ENCODE assay signal across 11 cellular contexts in genomic region chr16:2483160-2483559, GRCh38. TPM values are rescaled to one million over a fixed set of nuclear protein-coding genes. Genes with fewer than 3 reads are reported as not detected.
DNase-seq lines count a peak whose midpoint lies in the region; ATAC-seq and TF ChIP-seq lines count a peak whose summit lies in the region.
"Had no signal": no experiment of that assay in that cellular context is flagged by ENCODE, and none has a peak within 500 bp of the region (broad histone marks: within the 10 kb centered on the region; RNA-seq: fewer than 3 reads in every experiment).

No MANE protein-coding gene starts in this region.

- H2AFZ ChIP-seq in neuronal stem cell (ENCODE audit: low read length) = no peak overlapping the region

- no peaks in the 10 kb centered on the region for H3K36me3 Mint-ChIP-seq in HFFc6 (ENCODE audit: low read depth)
- H3K36me3 Mint-ChIP-seq in dendritic cell treated with granulocyte-macrophage colony-stimulating factor and Interleukin-4, amounts not matched to agents 40 ng/mL and 50 ng/mL, for 4 days (ENCODE audit: low read depth) = peaks cover 27% of the 10 kb centered on the region

- no peaks in the 10 kb centered on the region for H3K36me3 ChIP-seq in neuronal stem cell (replicated peaks in 1 of 2; ENCODE audit: control insufficient read depth in 2 of 2, insufficient read depth in 2 of 2, low read length in 2 of 2)
- H3K36me3 ChIP-seq in A673 (ENCODE audit: insufficient read depth, low read length, poor library complexity, severe bottlenecking) = no peaks in the 10 kb centered on the region
- H3K36me3 ChIP-seq: HAP-1 had no signal

- H3K4me1 ChIP-seq in neuronal stem cell (ENCODE audit: control insufficient read depth in 2 of 2, insufficient read depth in 1 of 2, low read depth in 1 of 2, low read length in 2 of 2) (peaks cover 0 to 2% of the 10 kb centered on the region in 2 donors), A673 (ENCODE audit: insufficient read depth, low read length, poor library complexity, severe bottlenecking) (no peaks in the 10 kb centered on the region)
- H3K4me1 ChIP-seq: HAP-1 had no signal

- CTCF ChIA-PET in AG04450 (lab: Charles Lee) = interaction anchor here (0.9 to 3.8 kb wide), 2 partner anchors 9 to 18 kb away, joined by 3 to 30 read pairs; partner anchors contain the start of gene TBC1D24
- CTCF ChIA-PET in A673 (lab: Charles Lee) = no interaction called here

- TF ChIP-seq CTCF in AG04450 (IDR thresholded peaks at IDR 0.05; ENCODE audit: low read depth, low read length) = no peak
- no peak for TF ChIP-seq CTCF in HFFc6 (IDR thresholded peaks at IDR 0.05)
- TF ChIP-seq CTCF in A673 (conservative IDR thresholded peaks at IDR 0.05; ENCODE audit: low read depth, low read length) = no peak

- H2BK12ac ChIP-seq in neuronal stem cell (ENCODE audit: low read length) = no peak overlapping the region

- H3K4me1 Mint-ChIP-seq in HFFc6 (ENCODE audit: low read depth) = peaks cover 32% of the 10 kb centered on the region
- peaks cover 68% of the 10 kb centered on the region for H3K4me1 Mint-ChIP-seq in dendritic cell treated with granulocyte-macrophage colony-stimulating factor and Interleukin-4, amounts not matched to agents 40 ng/mL and 50 ng/mL, for 4 days (ENCODE audit: low read depth)

- BruUV-seq in A673 (replicated peaks; lab: Mats Ljungman, UMichigan) = no TSS peak

- no peak overlapping the region for H2BK120ac ChIP-seq in neuronal stem cell (ENCODE audit: low read depth, low read length)

- no peak overlapping the region for H3K14ac ChIP-seq in neuronal stem cell (ENCODE audit: low read length)

- no peaks in the 10 kb centered on the region for H3K9me3 ChIP-seq in AG04450 (ENCODE audit: control insufficient read depth, insufficient read depth, low read length)
- no peaks in the 10 kb centered on the region for H3K9me3 ChIP-seq in neuronal stem cell (replicated peaks in 1 of 2; ENCODE audit: control insufficient read depth in 2 of 2, insufficient read depth in 1 of 2, low read depth in 1 of 2, low read length in 2 of 2)
- no peaks in the 10 kb centered on the region for H3K9me3 ChIP-seq in A673 (ENCODE audit: low read depth, low read length, poor library complexity, severe bottlenecking)
- H3K9me3 ChIP-seq: HAP-1 had no signal

- no peak for DNase-seq in AG04450 (ENCODE audit: low read depth, low spot score)
- no peak for DNase-seq in HFFc6
- no peak for DNase-seq in neuronal stem cell (ENCODE audit: low spot score)
- DNase-seq in activated CD4-positive, CD25-positive, alpha-beta regulatory T cell (lab: John Stamatoyannopoulos, UW) = no peak
- DNase-seq in A673 (ENCODE audit: low spot score) = no peak
- DNase-seq in NCI-H345 (lab: John Stamatoyannopoulos, UW) = no peak
- DNase-seq: naive thymus-derived CD8-positive, alpha-beta T cell had no signal

- H3K27ac Mint-ChIP-seq in HFFc6 = peak overlapping the region; percentile 97
- H3K27ac Mint-ChIP-seq in dendritic cell treated with granulocyte-macrophage colony-stimulating factor and Interleukin-4, amounts not matched to agents 40 ng/mL and 50 ng/mL, for 4 days = peak overlapping the region; percentile 77
- H3K27ac Mint-ChIP-seq: naive thymus-derived CD8-positive, alpha-beta T cell had no signal

- H3K79me1 ChIP-seq in neuronal stem cell (ENCODE audit: low read depth, low read length) = peaks cover 19% of the 10 kb centered on the region

- H3K4ac ChIP-seq in neuronal stem cell (ENCODE audit: low read length) = no peak overlapping the region

- WGBS in neuronal stem cell (ENCODE audit: extremely low coverage in 2 of 2, insufficient read length in 2 of 2, insufficient replicate concordance in 1 of 2), 2 donors = no CpG with 5 or more reads among the region's 18 CpGs

- H2BK5ac ChIP-seq in neuronal stem cell (ENCODE audit: low read length) = no peak overlapping the region

- H3K27me3 Mint-ChIP-seq in HFFc6 (ENCODE audit: insufficient read depth) = peaks cover 11% of the 10 kb centered on the region
- H3K27me3 Mint-ChIP-seq in dendritic cell treated with granulocyte-macrophage colony-stimulating factor and Interleukin-4, amounts not matched to agents 40 ng/mL and 50 ng/mL, for 4 days = peaks cover 6% of the 10 kb centered on the region
- H3K27me3 Mint-ChIP-seq: naive thymus-derived CD8-positive, alpha-beta T cell had no signal

- H3K27me3 ChIP-seq in AG04450 (ENCODE audit: control insufficient read depth, insufficient read depth, low read length) = no peaks in the 10 kb centered on the region
- no peaks in the 10 kb centered on the region for H3K27me3 ChIP-seq in neuronal stem cell (ENCODE audit: control insufficient read depth in 3 of 3, insufficient read depth in 3 of 3, low read depth in 1 of 3, low read length in 3 of 3)
- H3K27me3 ChIP-seq in A673 (replicated peaks; ENCODE audit: insufficient read depth, low read depth, low read length, poor library complexity) = no peaks in the 10 kb centered on the region

- no peak overlapping the region for H3K4me2 ChIP-seq in neuronal stem cell (ENCODE audit: insufficient read depth, low read length, poor library complexity, severe bottlenecking)

- no peak overlapping the region for H4K91ac ChIP-seq in neuronal stem cell (ENCODE audit: low read depth, low read length, poor library complexity)

- intact Hi-C loops in dendritic cell treated with granulocyte-macrophage colony-stimulating factor and Interleukin-4, amounts not matched to agents 40 ng/mL and 50 ng/mL, for 4 days (cut with micrococcal nuclease) = no loop called here
- intact Hi-C loops in A673 (cut with micrococcal nuclease; ENCODE audit: unreplicated experiment) = no loop called here

- H2AK5ac ChIP-seq in neuronal stem cell (ENCODE audit: low read depth, low read length) = no peak overlapping the region

- ATAC-seq in GM21447 (IDR thresholded peaks at IDR 0.05; ENCODE audit: unreplicated experiment) = no peak
- ATAC-seq: naive thymus-derived CD8-positive, alpha-beta T cell had no signal

- H3K4me3 Mint-ChIP-seq in HFFc6 = peak overlapping the region; percentile 86
- H3K4me3 Mint-ChIP-seq in dendritic cell treated with granulocyte-macrophage colony-stimulating factor and Interleukin-4, amounts not matched to agents 40 ng/mL and 50 ng/mL, for 4 days = peak overlapping the region; percentile 41

- POLR2A ChIA-PET in AG04450 (lab: Yijun Ruan, JAX) = interaction anchor here (0.7 to 0.9 kb wide), 3 partner anchors 13 to 328 kb away, joined by 3 to 4 read pairs (median 3); no protein-coding TSS in a partner anchor
- POLR2A ChIA-PET in A673 (lab: Charles Lee; ENCODE audit: low non-redundant PET) = no interaction called here

- no peak overlapping the region for H4K8ac ChIP-seq in neuronal stem cell (ENCODE audit: low read depth, low read length)

- peak overlapping the region; percentile 33 for H3K4me3 ChIP-seq in AG04450 (ENCODE audit: low read depth, low read length)
- H3K4me3 ChIP-seq in neuronal stem cell (ENCODE audit: low read length in 2 of 2) = no peak overlapping the region
- H3K4me3 ChIP-seq in A673 (ENCODE audit: low read depth, low read length, poor library complexity, severe bottlenecking) = no peak overlapping the region
- H3K4me3 ChIP-seq: HAP-1 had no signal

- no peak overlapping the region for H3K9ac ChIP-seq in neuronal stem cell (ENCODE audit: low read depth, low read length, poor library complexity)

- H3K18ac ChIP-seq in neuronal stem cell (ENCODE audit: low read length) = no peak overlapping the region

- H3K27ac ChIP-seq in AG04450 (ENCODE audit: low read depth, low read length) (peak overlapping the region; percentile 68), neuronal stem cell (replicated peaks; ENCODE audit: low read length) (no peak overlapping the region), A673 (ENCODE audit: low read depth, low read length, poor library complexity, severe bottlenecking) (no peak overlapping the region)

- H3K23ac ChIP-seq in neuronal stem cell (ENCODE audit: low read depth, low read length, poor library complexity) = peak overlapping the region; percentile 94

- H2BK15ac ChIP-seq in neuronal stem cell (ENCODE audit: low read length) = no peak overlapping the region

- no peaks in the 10 kb centered on the region for H3K9me3 Mint-ChIP-seq in HFFc6
- H3K9me3 Mint-ChIP-seq in dendritic cell treated with granulocyte-macrophage colony-stimulating factor and Interleukin-4, amounts not matched to agents 40 ng/mL and 50 ng/mL, for 4 days = no peaks in the 10 kb centered on the region
- H3K9me3 Mint-ChIP-seq: naive thymus-derived CD8-positive, alpha-beta T cell had no signal

RNA-seq across cellular contexts. Expression of gene TBC1D24, which starts 8.2 kb away (rescaled TPM):
- 6.0 and 6.4 TPM in 2 replicates for polyA plus RNA-seq in AG04450 (2011; rRNA removed)
- 12.0 and 13.2 TPM in 2 replicates for polyA minus RNA-seq in AG04450 (2011; rRNA and poly(A)+ RNA removed)
- total RNA-seq in HFFc6 (2021; fragmentation: NEBNext Ultra II Directional; extraction: Animal tissue kit (Norgen Biotek cat#: 25700)) = 10 to 100 TPM; 15.8 to 30.3 (median 19.0) TPM
- polyA plus RNA-seq in neuronal stem cell (2013, experiment 1 of 2) = 7.1 TPM
- 7.2 TPM for polyA plus RNA-seq in neuronal stem cell (2013, experiment 2 of 2)
- total RNA-seq in A673 (2021) = 24.2 and 27.1 TPM in 2 replicates

RNA-seq across cellular contexts. Expression of gene NTN3, which starts 12.1 kb away (rescaled TPM):
- 0.31 and 0.38 TPM in 2 replicates for polyA plus RNA-seq in AG04450 (2011; rRNA removed)
- 0.28 and 0.30 TPM in 2 replicates for polyA minus RNA-seq in AG04450 (2011; rRNA and poly(A)+ RNA removed)
- total RNA-seq in HFFc6 (2021; fragmentation: NEBNext Ultra II Directional; extraction: Animal tissue kit (Norgen Biotek cat#: 25700)) = under 1 TPM; 0.22 to 0.47 (median 0.33) TPM
- 0.96 TPM for polyA plus RNA-seq in neuronal stem cell (2013, experiment 1 of 2)
- 1.1 TPM for polyA plus RNA-seq in neuronal stem cell (2013, experiment 2 of 2)
- total RNA-seq in A673 (2021) = 1.6 and 2.9 TPM in 2 replicates
- total RNA-seq: HT-29; naive thymus-derived CD8-positive, alpha-beta T cell had no signal
- polyA plus RNA-seq: naive thymus-derived CD8-positive, alpha-beta T cell had no signal

RNA-seq across cellular contexts. Expression of gene TEDC2, which starts 23.3 kb away (rescaled TPM):
- polyA plus RNA-seq in AG04450 (2011; rRNA removed) = 1.8 TPM in 2 replicates
- polyA minus RNA-seq in AG04450 (2011; rRNA and poly(A)+ RNA removed) = 1.8 and 2.1 TPM in 2 replicates
- 1 to 10 TPM; 3.6 to 8.3 (median 8.0) TPM for total RNA-seq in HFFc6 (2021; fragmentation: NEBNext Ultra II Directional; extraction: Animal tissue kit (Norgen Biotek cat#: 25700))
- 31.4 TPM for polyA plus RNA-seq in neuronal stem cell (2013, experiment 1 of 2)
- 29.6 TPM for polyA plus RNA-seq in neuronal stem cell (2013, experiment 2 of 2)
- 48.5 and 51.9 TPM in 2 replicates for total RNA-seq in A673 (2021)

RNA-seq across cellular contexts. Expression of gene ATP6V0C, which starts 30.6 kb away (rescaled TPM):
- 11.0 and 19.9 TPM in 2 replicates for polyA plus RNA-seq in AG04450 (2011; rRNA removed)
- polyA minus RNA-seq in AG04450 (2011; rRNA and poly(A)+ RNA removed) = 25.0 and 32.3 TPM in 2 replicates
- 100 to 1,000 TPM; 303 to 341 (median 309) TPM for total RNA-seq in HFFc6 (2021; fragmentation: NEBNext Ultra II Directional; extraction: Animal tissue kit (Norgen Biotek cat#: 25700))
- polyA plus RNA-seq in neuronal stem cell (2013, experiment 1 of 2) = 244 TPM
- 240 TPM for polyA plus RNA-seq in neuronal stem cell (2013, experiment 2 of 2)
- total RNA-seq in A673 (2021) = 231 and 252 TPM in 2 replicates

RNA-seq across cellular contexts. Expression of gene AMDHD2, which starts 37.0 kb away (rescaled TPM):
- 7.7 and 11.9 TPM in 2 replicates for polyA plus RNA-seq in AG04450 (2011; rRNA removed)
- 8.0 and 11.3 TPM in 2 replicates for polyA minus RNA-seq in AG04450 (2011; rRNA and poly(A)+ RNA removed)
- 10 to 100 TPM; 15.6 to 19.3 (median 18.6) TPM for total RNA-seq in HFFc6 (2021; fragmentation: NEBNext Ultra II Directional; extraction: Animal tissue kit (Norgen Biotek cat#: 25700))
- 6.3 TPM for polyA plus RNA-seq in neuronal stem cell (2013, experiment 1 of 2)
- 6.9 TPM for polyA plus RNA-seq in neuronal stem cell (2013, experiment 2 of 2)
- 52.2 and 53.3 TPM in 2 replicates for total RNA-seq in A673 (2021)
